Comparison of ENCODE assay signal across 13 cellular contexts in genomic region chr20:24503352-24503931, GRCh38. TPM values are rescaled to one million over a fixed set of nuclear protein-coding genes. Genes with fewer than 3 reads are reported as not detected.
DNase-seq lines count a peak whose midpoint lies in the region; ATAC-seq and TF ChIP-seq lines count a peak whose summit lies in the region.
"Had no signal": no experiment of that assay in that cellular context is flagged by ENCODE, and none has a peak within 500 bp of the region (broad histone marks: within the 10 kb centered on the region; RNA-seq: fewer than 3 reads in every experiment).

No MANE protein-coding gene starts in this region.

- H3K4me3 ChIP-seq in cardiac fibroblast (replicated peaks in 1 of 2; ENCODE audit: low read depth in 2 of 2, low read length in 2 of 2): no peak overlapping the region

- no peak overlapping the region for H3K14ac ChIP-seq in H9 (ENCODE audit: insufficient read depth, low read length)

- no peaks in the 10 kb centered on the region for H3K9me3 Mint-ChIP-seq in H9
- H3K9me3 Mint-ChIP-seq: natural killer cell had no signal

- no peak overlapping the region for H4K8ac ChIP-seq in H9 (replicated peaks; ENCODE audit: insufficient read length, low read depth, low read length)

- H2BK20ac ChIP-seq in H9 (ENCODE audit: low read depth, low read length, poor library complexity, severe bottlenecking): no peak overlapping the region

- no peak overlapping the region for H4K91ac ChIP-seq in H9 (ENCODE audit: insufficient read length, low read depth, low read length)

- no peak overlapping the region for H2AFZ ChIP-seq in H9 (ENCODE audit: low read length)

- DNase-seq in H9 (peak; percentile 19), cardiac fibroblast (ENCODE audit: low read depth in 2 of 2) (peak; percentile 43 to 57), inferior parietal cortex (ENCODE audit: extremely low spot score) (peak; percentile 69), substantia nigra (lab: John Stamatoyannopoulos, UW) (peak in 17 of 49 donors; percentile 13 to 69 (median 40))
- DNase-seq: natural killer cell, NCI-H2171, T-helper 9 cell had no signal

- peaks cover 0 to 13% of the 10 kb centered on the region in 2 experiments; a peak in 2 of 4 replicates for H3K4me1 Mint-ChIP-seq in H9
- H3K4me1 Mint-ChIP-seq: natural killer cell had no signal

- no peaks in the 10 kb centered on the region for H3K79me1 ChIP-seq in H9 (ENCODE audit: insufficient read depth, low read depth, low read length, poor library complexity, severe bottlenecking)

- H3K4me1 ChIP-seq in H9 (ENCODE audit: insufficient read depth, low read length): no peaks in the 10 kb centered on the region

- H3K9me3 ChIP-seq in H9 (ENCODE audit: control insufficient read depth, low read depth, low read length): no peaks in the 10 kb centered on the region

- H3K79me2 ChIP-seq in H9 (ENCODE audit: insufficient read depth, low read length): no peaks in the 10 kb centered on the region

- H2BK120ac ChIP-seq in H9 (ENCODE audit: low read depth, low read length, poor library complexity, severe bottlenecking): no peak overlapping the region

- WGBS in H9 (ENCODE audit: extremely low coverage, insufficient read length, low lambda C conversion rate): no CpG with 5 or more reads among the region's 9 CpGs

- H3K4ac ChIP-seq in H9 (ENCODE audit: low read depth, low read length): no peak overlapping the region

- H3K23ac ChIP-seq in H9 (ENCODE audit: insufficient read length, low read depth, low read length): no peak overlapping the region

- H3K4me2 ChIP-seq in H9 (ENCODE audit: insufficient read depth, insufficient read length, low read length): no peak overlapping the region

- peaks cover 2 to 6% (median 2%) of the 10 kb centered on the region in 3 experiments; a peak in 4 of 7 replicates for H3K36me3 Mint-ChIP-seq in H9 (ENCODE audit: insufficient read depth in 1 of 3, low read depth in 3 of 3)
- H3K36me3 Mint-ChIP-seq: natural killer cell had no signal

- no peak overlapping the region; a peak in 1 of 7 replicates for H3K27ac Mint-ChIP-seq in H9
- H3K27ac Mint-ChIP-seq: natural killer cell had no signal

- H3K9ac ChIP-seq in H9 (ENCODE audit: extremely low read depth, insufficient read length, low read length): no peak overlapping the region

- H3K4me3 Mint-ChIP-seq in H9: no peak overlapping the region
- H3K4me3 Mint-ChIP-seq: natural killer cell had no signal

- TF ChIP-seq CTCF in H9 (conservative IDR thresholded peaks at IDR 0.05): no peak
- TF ChIP-seq CTCF in cardiac fibroblast (IDR thresholded peaks at IDR 0.05; ENCODE audit: low read depth, low read length): peak; percentile 1

- ATAC-seq in HG02610 (IDR thresholded peaks at IDR 0.05; ENCODE audit: unreplicated experiment): no peak
- ATAC-seq in GM19351 (IDR thresholded peaks at IDR 0.05; ENCODE audit: unreplicated experiment): no peak
- ATAC-seq in HG02798 (IDR thresholded peaks at IDR 0.05; ENCODE audit: poor library complexity, unreplicated experiment): no peak
- no peak for ATAC-seq in HG02840 (IDR thresholded peaks at IDR 0.05; ENCODE audit: low FRiP score, unreplicated experiment)
- ATAC-seq: natural killer cell had no signal

- no peaks in the 10 kb centered on the region for H3K27me3 ChIP-seq in H9 (ENCODE audit: insufficient read depth, low read length)

- no peak overlapping the region for H4K5ac ChIP-seq in H9 (ENCODE audit: insufficient read length, low read depth, low read length)

- no peak overlapping the region for H2AK5ac ChIP-seq in H9 (ENCODE audit: insufficient read length, low read length)

- H3K23me2 ChIP-seq in H9 (ENCODE audit: insufficient read length, low read depth, low read length, poor library complexity, severe bottlenecking): no peaks in the 10 kb centered on the region

- H2BK15ac ChIP-seq in H9 (ENCODE audit: low read depth, low read length): no peak overlapping the region

- H2BK12ac ChIP-seq in H9 (ENCODE audit: insufficient read length, low read depth, low read length): no peak overlapping the region

- H3T11ph ChIP-seq in H9 (ENCODE audit: low read length): no peak overlapping the region

- no peak overlapping the region for H2BK5ac ChIP-seq in H9 (ENCODE audit: insufficient read length, low read length)

- no peaks in the 10 kb centered on the region for H4K20me1 ChIP-seq in H9 (ENCODE audit: control insufficient read depth, insufficient read depth, insufficient read length)

- no peaks in the 10 kb centered on the region for H3K27me3 Mint-ChIP-seq in H9 (ENCODE audit: low read depth)

- H3K27ac ChIP-seq in H9 (ENCODE audit: insufficient read length, low read depth, low read length) (no peak overlapping the region), substantia nigra (ENCODE audit: low read depth, low read length, poor library complexity, severe bottlenecking) (peak overlapping the region; percentile 77)

- no peak overlapping the region for H3K56ac ChIP-seq in H9 (ENCODE audit: insufficient read length, low read depth, low read length)

- no peak overlapping the region for H3K18ac ChIP-seq in H9 (ENCODE audit: insufficient read length, low read depth, low read length)

RNA-seq across cellular contexts. Expression of gene SYNDIG1, which starts 34.0 kb away (rescaled TPM):
- total RNA-seq in H9 (2021): 4.7 and 5.4 TPM in 2 replicates
- total RNA-seq: activated CD8-positive, alpha-beta memory T cell treated with anti-CD3 and anti-CD28 coated beads for 36 hours; natural killer cell; OCI-LY7 had no signal
